ENCODE assay signal across 9 cellular contexts in the genomic region with DNA sequence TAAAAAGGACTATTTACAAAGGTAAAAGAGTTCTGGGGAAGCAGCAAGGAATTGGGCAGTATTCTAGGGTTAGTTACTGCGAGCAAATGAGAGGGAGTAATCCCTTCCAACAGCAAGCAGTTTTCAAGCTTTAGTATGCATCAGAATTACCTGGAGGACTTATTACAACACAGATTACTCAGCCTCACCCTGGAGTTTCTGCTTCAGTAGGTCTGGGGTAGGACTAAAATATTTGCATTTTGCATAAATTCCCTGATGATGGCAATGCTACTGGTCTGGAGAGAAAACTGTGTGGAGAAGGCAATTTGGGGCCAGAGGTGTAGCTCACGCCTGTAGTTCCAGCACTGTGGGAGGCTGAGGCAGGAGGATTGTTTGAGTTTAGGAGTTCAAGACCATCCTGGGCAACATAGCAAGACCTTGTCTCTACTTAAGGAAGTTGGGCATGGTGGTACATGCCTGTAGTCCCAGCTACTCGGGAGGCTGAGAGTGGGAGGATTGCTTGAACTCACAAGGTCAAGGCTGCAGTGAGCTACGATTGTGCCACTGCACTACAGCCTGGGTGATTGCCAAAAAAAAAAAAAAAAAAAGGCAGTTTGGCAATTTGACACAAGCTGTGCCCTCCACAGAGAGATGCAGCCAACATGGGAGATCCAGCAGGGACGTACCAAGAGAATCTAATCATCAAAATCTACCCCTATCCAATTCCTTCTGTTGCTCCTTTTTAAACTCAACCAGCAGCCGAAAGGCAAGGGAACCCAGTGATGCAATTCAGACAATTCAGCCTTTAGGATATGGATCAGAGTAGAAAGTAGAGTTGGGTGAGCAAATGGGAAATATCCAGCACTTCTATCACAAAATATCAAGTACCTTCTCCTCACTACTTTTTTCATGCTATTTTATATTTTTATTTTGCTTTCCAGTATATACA. TPM values are rescaled to one million over a fixed set of nuclear protein-coding genes. Genes with fewer than 3 reads are reported as not detected.
DNase-seq lines count a peak whose midpoint lies in the region; ATAC-seq and TF ChIP-seq lines count a peak whose summit lies in the region.
"Had no signal": no experiment of that assay in that cellular context is flagged by ENCODE, and none has a peak within 500 bp of the region (broad histone marks: within the 10 kb centered on the region; RNA-seq: fewer than 3 reads in every experiment).

No MANE protein-coding gene starts in this region.

- CTCF ChIA-PET in SK-N-SH (lab: Yijun Ruan, JAX): interaction anchor here (0.6 to 1.3 kb wide), 5 partner anchors 15 to 265 kb away, joined by 3 to 8 read pairs (median 3); no protein-coding TSS in a partner anchor

- TF ChIP-seq RAD21 in SK-N-SH (IDR thresholded peaks at IDR 0.05; ENCODE audit: low read length): no peak

- H3F3A ChIP-seq in SK-N-SH (replicated peaks; ENCODE audit: insufficient read depth): peaks cover 25% of the 10 kb centered on the region

- no peaks in the 10 kb centered on the region for H4K20me1 ChIP-seq in SK-N-SH (ENCODE audit: insufficient read depth)

- POLR2A ChIA-PET in SK-N-SH (lab: Yijun Ruan, JAX): no interaction called here

- WGBS in SK-N-SH (ENCODE audit: low lambda C conversion rate): 87% methylated on average over 6 of the region's 6 CpGs

- H3K79me2 ChIP-seq in SK-N-SH (ENCODE audit: insufficient read depth): no peaks in the 10 kb centered on the region

- ATAC-seq in SK-N-SH treated with all-trans-retinoic acid at 6 μM for 48 hours: no peak
- ATAC-seq: gastrocnemius medialis had no signal

- H2AFZ ChIP-seq in SK-N-SH (ENCODE audit: low read depth): peak overlapping the region; percentile 96; the same call in 1 of the 2 replicates

- H3K4me1 ChIP-seq in SK-N-SH (ENCODE audit: control insufficient read depth in 1 of 2, insufficient read depth in 2 of 2, low read depth in 1 of 2, low read length in 1 of 2): peaks cover 0 to 24% of the 10 kb centered on the region in 2 experiments; a peak in 2 of 4 replicates

- no peak overlapping the region for H3K9ac ChIP-seq in SK-N-SH

- no peaks in the 10 kb centered on the region for H3K27me3 ChIP-seq in SK-N-SH (ENCODE audit: insufficient read depth)
- H3K27me3 ChIP-seq: gastrocnemius medialis had no signal

- TF ChIP-seq CTCF in SK-N-SH (IDR thresholded peaks at IDR 0.05) (no peak), astrocyte of the spinal cord (IDR thresholded peaks at IDR 0.05; ENCODE audit: low read depth, low read length) (no peak)

- H3K36me3 ChIP-seq in SK-N-SH (replicated peaks in 1 of 2; ENCODE audit: control insufficient read depth in 1 of 2, insufficient read depth in 2 of 2, low read length in 1 of 2): no peaks in the 10 kb centered on the region
- H3K36me3 ChIP-seq: gastrocnemius medialis had no signal

- no peaks in the 10 kb centered on the region for H3K9me3 ChIP-seq in SK-N-SH
- H3K9me3 ChIP-seq: gastrocnemius medialis had no signal

- DNase-seq in SK-N-SH: no peak
- peak; percentile 46 for DNase-seq in NCI-H526 treated with DMSO at 0.1 percent for 48 hours (lab: John Stamatoyannopoulos, UW)
- DNase-seq in astrocyte of the spinal cord (ENCODE audit: low read depth, low spot score): peak; percentile 5
- DNase-seq in activated gamma-delta T cell treated with Interleukin-2 at 50 U/mL for 16 hours: no peak
- no peak for DNase-seq in kidney glomerular epithelial cell (lab: John Stamatoyannopoulos, UW)
- no peak for DNase-seq in NCI-H2029 (lab: John Stamatoyannopoulos, UW)
- DNase-seq: gastrocnemius medialis had no signal

- TF ChIP-seq EP300 in SK-N-SH (IDR thresholded peaks at IDR 0.05; ENCODE audit: borderline replicate concordance in 1 of 2, low read depth in 1 of 2, low read length in 1 of 2): no peak

- H3K27ac ChIP-seq in SK-N-SH (ENCODE audit: low read depth in 2 of 2, low read length in 1 of 2) (peak overlapping the region in 1 of 2 experiments; percentile 72; a peak in 2 of 4 replicates), skin epidermis (peak overlapping the region in 14 of 21 experiments; percentile 2 to 69 (median 42))
- H3K27ac ChIP-seq: gastrocnemius medialis had no signal

- in situ Hi-C loops in astrocyte of the spinal cord (cut with HindIII; ENCODE audit: low sequenced_read_pairs): no loop called here

- no peak overlapping the region for H3K4me3 ChIP-seq in SK-N-SH (ENCODE audit: low read depth in 2 of 2, low read length in 1 of 2)
- no peak overlapping the region for H3K4me3 ChIP-seq in astrocyte of the spinal cord (ENCODE audit: low read depth, low read length)
- H3K4me3 ChIP-seq in skin epidermis: no peak overlapping the region
- H3K4me3 ChIP-seq: gastrocnemius medialis had no signal

- H3K4me2 ChIP-seq in SK-N-SH: no peak overlapping the region

- H3K9me2 ChIP-seq in SK-N-SH: no peaks in the 10 kb centered on the region

TF ChIP-seq in SK-N-SH, 30 proteins besides CTCF, POLR2A, EP300 and RAD21:
- TF ChIP-seq TCF12 (IDR thresholded peaks at IDR 0.05) (no peak), CHD2 (IDR thresholded peaks at IDR 0.05; ENCODE audit: low read length, partially characterized antibody) (no peak), ELF1 (IDR thresholded peaks at IDR 0.05) (no peak), SMC3 (IDR thresholded peaks at IDR 0.05; ENCODE audit: low read depth, low read length) (no peak), NFIC (IDR thresholded peaks at IDR 0.05; ENCODE audit: borderline replicate concordance) (no peak), NRF1 (IDR thresholded peaks at IDR 0.05; ENCODE audit: low read depth, low read length) (no peak), JUND (IDR thresholded peaks at IDR 0.05) (no peak), MEF2A (IDR thresholded peaks at IDR 0.05; ENCODE audit: borderline replicate concordance, low read depth) (no peak), FOXJ3 (CRISPR knock-in tag; IDR thresholded peaks at IDR 0.05) (no peak)
- TF ChIP-seq, protein P1, sequence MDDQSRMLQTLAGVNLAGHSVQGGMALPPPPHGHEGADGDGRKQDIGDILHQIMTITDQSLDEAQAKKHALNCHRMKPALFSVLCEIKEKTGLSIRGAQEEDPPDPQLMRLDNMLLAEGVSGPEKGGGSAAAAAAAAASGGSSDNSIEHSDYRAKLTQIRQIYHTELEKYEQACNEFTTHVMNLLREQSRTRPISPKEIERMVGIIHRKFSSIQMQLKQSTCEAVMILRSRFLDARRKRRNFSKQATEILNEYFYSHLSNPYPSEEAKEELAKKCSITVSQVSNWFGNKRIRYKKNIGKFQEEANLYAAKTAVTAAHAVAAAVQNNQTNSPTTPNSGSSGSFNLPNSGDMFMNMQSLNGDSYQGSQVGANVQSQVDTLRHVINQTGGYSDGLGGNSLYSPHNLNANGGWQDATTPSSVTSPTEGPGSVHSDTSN (IDR thresholded peaks at IDR 0.05): no peak
- TF ChIP-seq, protein P2, sequence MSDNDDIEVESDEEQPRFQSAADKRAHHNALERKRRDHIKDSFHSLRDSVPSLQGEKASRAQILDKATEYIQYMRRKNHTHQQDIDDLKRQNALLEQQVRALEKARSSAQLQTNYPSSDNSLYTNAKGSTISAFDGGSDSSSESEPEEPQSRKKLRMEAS (IDR thresholded peaks at IDR 0.05; ENCODE audit: low read depth): no peak

TF ChIP-seq in SK-N-SH treated with all-trans-retinoic acid at 6 μM for 48 hours, 23 proteins besides CTCF, POLR2A, EP300 and RAD21:
- TF ChIP-seq ISL1 (CRISPR knock-in tag; IDR thresholded peaks at IDR 0.05) (no peak), ZFP30 (CRISPR knock-in tag; IDR thresholded peaks at IDR 0.05) (no peak), SNAI2 (CRISPR knock-in tag; IDR thresholded peaks at IDR 0.05) (no peak), OSR1 (CRISPR knock-in tag; IDR thresholded peaks at IDR 0.05) (no peak), ESRRG (CRISPR knock-in tag; IDR thresholded peaks at IDR 0.05) (no peak), ZNF70 (CRISPR knock-in tag; IDR thresholded peaks at IDR 0.05) (no peak), PPARA (CRISPR knock-in tag; IDR thresholded peaks at IDR 0.05; ENCODE audit: borderline replicate concordance) (no peak), TCF4 (CRISPR knock-in tag; IDR thresholded peaks at IDR 0.05; ENCODE audit: borderline replicate concordance) (no peak), RARB (CRISPR knock-in tag; IDR thresholded peaks at IDR 0.05) (no peak), BACH2 (CRISPR knock-in tag; IDR thresholded peaks at IDR 0.05; ENCODE audit: borderline replicate concordance) (no peak), ZC3H10 (CRISPR knock-in tag; IDR thresholded peaks at IDR 0.05) (no peak)
- TF ChIP-seq, protein P3, sequence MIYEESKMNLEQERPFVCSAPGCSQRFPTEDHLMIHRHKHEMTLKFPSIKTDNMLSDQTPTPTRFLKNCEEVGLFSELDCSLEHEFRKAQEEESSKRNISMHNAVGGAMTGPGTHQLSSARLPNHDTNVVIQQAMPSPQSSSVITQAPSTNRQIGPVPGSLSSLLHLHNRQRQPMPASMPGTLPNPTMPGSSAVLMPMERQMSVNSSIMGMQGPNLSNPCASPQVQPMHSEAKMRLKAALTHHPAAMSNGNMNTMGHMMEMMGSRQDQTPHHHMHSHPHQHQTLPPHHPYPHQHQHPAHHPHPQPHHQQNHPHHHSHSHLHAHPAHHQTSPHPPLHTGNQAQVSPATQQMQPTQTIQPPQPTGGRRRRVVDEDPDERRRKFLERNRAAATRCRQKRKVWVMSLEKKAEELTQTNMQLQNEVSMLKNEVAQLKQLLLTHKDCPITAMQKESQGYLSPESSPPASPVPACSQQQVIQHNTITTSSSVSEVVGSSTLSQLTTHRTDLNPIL (CRISPR knock-in tag; IDR thresholded peaks at IDR 0.05; ENCODE audit: low read depth): no peak
- TF ChIP-seq, protein P4, sequence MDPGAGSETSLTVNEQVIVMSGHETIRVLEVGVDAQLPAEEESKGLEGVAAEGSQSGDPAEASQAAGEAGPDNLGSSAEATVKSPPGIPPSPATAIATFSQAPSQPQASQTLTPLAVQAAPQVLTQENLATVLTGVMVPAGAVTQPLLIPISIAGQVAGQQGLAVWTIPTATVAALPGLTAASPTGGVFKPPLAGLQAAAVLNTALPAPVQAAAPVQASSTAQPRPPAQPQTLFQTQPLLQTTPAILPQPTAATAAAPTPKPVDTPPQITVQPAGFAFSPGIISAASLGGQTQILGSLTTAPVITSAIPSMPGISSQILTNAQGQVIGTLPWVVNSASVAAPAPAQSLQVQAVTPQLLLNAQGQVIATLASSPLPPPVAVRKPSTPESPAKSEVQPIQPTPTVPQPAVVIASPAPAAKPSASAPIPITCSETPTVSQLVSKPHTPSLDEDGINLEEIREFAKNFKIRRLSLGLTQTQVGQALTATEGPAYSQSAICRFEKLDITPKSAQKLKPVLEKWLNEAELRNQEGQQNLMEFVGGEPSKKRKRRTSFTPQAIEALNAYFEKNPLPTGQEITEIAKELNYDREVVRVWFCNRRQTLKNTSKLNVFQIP (CRISPR knock-in tag; IDR thresholded peaks at IDR 0.05; ENCODE audit: borderline replicate concordance, low read depth): no peak

RNA-seq across cellular contexts. Expression of a gene that starts 27.1 kb away (rescaled TPM):
- polyA plus RNA-seq in SK-N-SH (2012; rRNA removed): 1.6 and 2.0 TPM in 2 replicates
- polyA plus RNA-seq in SK-N-SH (2012; cell fraction: cytosol; rRNA removed): 2.5 and 3.1 TPM in 2 replicates
- 1.4 and 2.5 TPM in 2 replicates for polyA plus RNA-seq in SK-N-SH (2012; cell fraction: nucleus; rRNA removed)

Comparison
In these comparisons a context has a peak if more than half of its experiments do, and no peak if none do; other contexts are left out.
1. DNase-seq: peak in NCI-H526 treated with DMSO at 0.1 percent for 48 hours (single experiment) and astrocyte of the spinal cord (single experiment); none in SK-N-SH (single experiment), activated gamma-delta T cell treated with Interleukin-2 at 50 U/mL for 16 hours (single experiment), kidney glomerular epithelial cell (single experiment) and NCI-H2029 (single experiment).